16 cellular contexts compared by ENCODE assay signal in genomic region chr3:169914321-169914720, GRCh38. TPM values are rescaled to one million over a fixed set of nuclear protein-coding genes. Genes with fewer than 3 reads are reported as not detected.
DNase-seq lines count a peak whose midpoint lies in the region; ATAC-seq and TF ChIP-seq lines count a peak whose summit lies in the region.
"Had no signal": no experiment of that assay in that cellular context is flagged by ENCODE, and none has a peak within 500 bp of the region (broad histone marks: within the 10 kb centered on the region; RNA-seq: fewer than 3 reads in every experiment).

No MANE protein-coding gene starts in this region.

- H3K4me3 Mint-ChIP-seq in activated naive CD8-positive, alpha-beta T cell treated with anti-CD3 and anti-CD28 coated beads for 36 hours = no peak overlapping the region
- H3K4me3 Mint-ChIP-seq: activated CD8-positive, alpha-beta T cell treated with anti-CD3 and anti-CD28 coated beads, Interleukin-2, amount 10 ng/mL, durations not matched to agents 7 days and 5 days; activated naive CD4-positive, alpha-beta T cell treated with anti-CD3 and anti-CD28 coated beads for 36 hours; stimulated activated naive CD8-positive, alpha-beta T cell treated with anti-CD3 and anti-CD28 coated beads, Interleukin-15, amount 100 ng/mL, for 72 hours had no signal

- ATAC-seq in GM18519 (IDR thresholded peaks at IDR 0.05; ENCODE audit: low FRiP score, unreplicated experiment) = no peak
- ATAC-seq: activated CD8-positive, alpha-beta T cell treated with anti-CD3 and anti-CD28 coated beads, Interleukin-2, amount 10 ng/mL, durations not matched to agents 7 days and 5 days; GM12878; stimulated activated naive CD8-positive, alpha-beta T cell treated with anti-CD3 and anti-CD28 coated beads, Interleukin-15, amount 100 ng/mL, for 72 hours had no signal

- no peaks in the 10 kb centered on the region for H3K4me1 Mint-ChIP-seq in activated naive CD8-positive, alpha-beta T cell treated with anti-CD3 and anti-CD28 coated beads for 36 hours
- H3K4me1 Mint-ChIP-seq: stimulated activated naive CD8-positive, alpha-beta T cell treated with anti-CD3 and anti-CD28 coated beads, Interleukin-15, amount 100 ng/mL, for 72 hours had no signal

- H3K4me3 ChIP-seq in NB4 (ENCODE audit: low read depth, low read length) = no peak overlapping the region
- H3K4me3 ChIP-seq: GM12878, HAP-1 had no signal

- no peaks in the 10 kb centered on the region for H3K27me3 Mint-ChIP-seq in activated naive CD8-positive, alpha-beta T cell treated with anti-CD3 and anti-CD28 coated beads for 36 hours
- H3K27me3 Mint-ChIP-seq: progenitor cell of endocrine pancreas; stimulated activated naive CD8-positive, alpha-beta T cell treated with anti-CD3 and anti-CD28 coated beads, Interleukin-15, amount 100 ng/mL, for 72 hours had no signal

- no peaks in the 10 kb centered on the region for H3K36me3 Mint-ChIP-seq in activated naive CD8-positive, alpha-beta T cell treated with anti-CD3 and anti-CD28 coated beads for 36 hours

- DNase-seq in EL (peak; percentile 55), NB4 (ENCODE audit: low read depth) (peak; percentile 22), dedifferentiated amniotic fluid mesenchymal stem cell (ENCODE audit: extremely low spot score) (peak; percentile 23), non-pigmented ciliary epithelial cell (ENCODE audit: low read depth) (peak; percentile 8), NCI-H446 (lab: John Stamatoyannopoulos, UW) (no peak)
- no peak for DNase-seq in activated naive CD8-positive, alpha-beta T cell treated with anti-CD3 and anti-CD28 coated beads for 36 hours
- DNase-seq: activated CD8-positive, alpha-beta T cell treated with anti-CD3 and anti-CD28 coated beads, Interleukin-2, amount 10 ng/mL, durations not matched to agents 7 days and 5 days; activated naive CD4-positive, alpha-beta T cell treated with anti-CD3 and anti-CD28 coated beads for 36 hours; hypothalamus; NCI-H2107; stimulated activated naive CD8-positive, alpha-beta T cell treated with anti-CD3 and anti-CD28 coated beads, Interleukin-15, amount 100 ng/mL, for 72 hours; T-helper 9 cell had no signal

- TF ChIP-seq CTCF in NB4 (IDR thresholded peaks at IDR 0.05; ENCODE audit: low read depth, low read length) = no peak

- no peak for TF ChIP-seq POLR2A in NB4 (IDR thresholded peaks at IDR 0.05; ENCODE audit: extremely low read depth, insufficient read length)

- no peaks in the 10 kb centered on the region for H3K9me3 Mint-ChIP-seq in activated naive CD8-positive, alpha-beta T cell treated with anti-CD3 and anti-CD28 coated beads for 36 hours
- H3K9me3 Mint-ChIP-seq: activated naive CD4-positive, alpha-beta T cell treated with anti-CD3 and anti-CD28 coated beads for 36 hours; stimulated activated naive CD8-positive, alpha-beta T cell treated with anti-CD3 and anti-CD28 coated beads, Interleukin-15, amount 100 ng/mL, for 72 hours had no signal

- H3K27ac Mint-ChIP-seq in activated naive CD8-positive, alpha-beta T cell treated with anti-CD3 and anti-CD28 coated beads for 36 hours = no peak overlapping the region
- H3K27ac Mint-ChIP-seq: activated CD8-positive, alpha-beta T cell treated with anti-CD3 and anti-CD28 coated beads, Interleukin-2, amount 10 ng/mL, durations not matched to agents 7 days and 5 days; activated naive CD4-positive, alpha-beta T cell treated with anti-CD3 and anti-CD28 coated beads for 36 hours; progenitor cell of endocrine pancreas; stimulated activated naive CD8-positive, alpha-beta T cell treated with anti-CD3 and anti-CD28 coated beads, Interleukin-15, amount 100 ng/mL, for 72 hours had no signal

RNA-seq across cellular contexts. Expression of gene SAMD7, which starts 2.9 kb away (rescaled TPM):
- not detected for total RNA-seq in activated naive CD8-positive, alpha-beta T cell treated with anti-CD3 and anti-CD28 coated beads for 36 hours
- total RNA-seq: activated CD8-positive, alpha-beta T cell treated with anti-CD3 and anti-CD28 coated beads, Interleukin-2, amount 10 ng/mL, durations not matched to agents 7 days and 5 days; activated naive CD4-positive, alpha-beta T cell treated with anti-CD3 and anti-CD28 coated beads for 36 hours; progenitor cell of endocrine pancreas had no signal

RNA-seq across cellular contexts. Expression of gene LRRC31, which starts 44.6 kb away (rescaled TPM):
- not detected for total RNA-seq in activated naive CD8-positive, alpha-beta T cell treated with anti-CD3 and anti-CD28 coated beads for 36 hours
- total RNA-seq: activated CD8-positive, alpha-beta T cell treated with anti-CD3 and anti-CD28 coated beads, Interleukin-2, amount 10 ng/mL, durations not matched to agents 7 days and 5 days; activated naive CD4-positive, alpha-beta T cell treated with anti-CD3 and anti-CD28 coated beads for 36 hours; GM12878 had no signal

RNA-seq across cellular contexts. Expression of gene SEC62, which starts 52.3 kb away (rescaled TPM):
- 10 to 100 TPM; 63.3 to 64.2 TPM for total RNA-seq in activated naive CD8-positive, alpha-beta T cell treated with anti-CD3 and anti-CD28 coated beads for 36 hours

Comparison
In these comparisons a context has a peak if more than half of its experiments do, and no peak if none do; other contexts are left out.
1. DNase-seq: peak in EL (single experiment), NB4 (single experiment), dedifferentiated amniotic fluid mesenchymal stem cell (single experiment) and non-pigmented ciliary epithelial cell (single experiment); none in NCI-H446 (0 of 2) and activated naive CD8-positive, alpha-beta T cell treated with anti-CD3 and anti-CD28 coated beads for 36 hours (single experiment).